ENCODE assay signal across 15 cellular contexts in the genomic region with DNA sequence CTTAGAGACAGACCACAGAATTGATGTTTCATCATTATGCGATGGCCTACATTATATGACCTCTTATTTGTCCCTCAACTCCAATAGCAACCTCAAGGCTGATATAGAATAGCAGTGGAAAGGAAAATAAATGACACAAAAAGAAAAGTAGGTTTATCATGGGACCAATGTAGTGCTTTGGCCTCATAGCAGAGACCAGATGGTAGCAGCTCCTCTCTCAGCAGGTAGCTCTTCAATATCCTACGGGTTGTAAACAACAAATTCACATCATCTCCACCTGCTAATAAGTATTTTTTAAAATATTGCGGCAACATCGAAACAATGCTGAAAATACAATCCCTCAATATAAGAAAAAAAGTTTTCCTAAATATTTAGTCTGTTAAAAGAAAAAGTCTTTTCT. TPM values are rescaled to one million over a fixed set of nuclear protein-coding genes. Genes with fewer than 3 reads are reported as not detected.
A peak's percentile ranks its signal among the peaks of the same experiment; 100 is the strongest.
DNase-seq lines count a peak whose midpoint lies in the region.
"Had no signal": no experiment of that assay in that cellular context is flagged by ENCODE, and none has a peak within 500 bp of the region (broad histone marks: within the 10 kb centered on the region; RNA-seq: fewer than 3 reads in every experiment).

No MANE protein-coding gene starts in this region.

- H3K27ac Mint-ChIP-seq in activated CD4-positive, alpha-beta memory T cell treated with anti-CD3 and anti-CD28 coated beads for 36 hours = no peak overlapping the region
- H3K27ac Mint-ChIP-seq: B cell; CD4-positive, alpha-beta T cell; H9; IgD-negative memory B cell had no signal

- in situ Hi-C loops in G401 (cut with HindIII; ENCODE audit: low sequenced_read_pairs) = no loop called here

- H3K4me3 Mint-ChIP-seq in activated CD4-positive, alpha-beta memory T cell treated with anti-CD3 and anti-CD28 coated beads for 36 hours = no peak overlapping the region
- H3K4me3 Mint-ChIP-seq: B cell; CD4-positive, alpha-beta T cell; H9; IgD-negative memory B cell had no signal

- H3K4me1 Mint-ChIP-seq in activated CD4-positive, alpha-beta memory T cell treated with anti-CD3 and anti-CD28 coated beads for 36 hours (ENCODE audit: low read depth) = peaks cover 14% of the 10 kb centered on the region

- CTCF ChIA-PET in activated CD4-positive, alpha-beta memory T cell treated with anti-CD3 and anti-CD28 coated beads for 36 hours (lab: Charles Lee) = interaction anchor here (0.9 kb wide), 1 partner anchor 24 kb away, joined by 3 read pairs; no protein-coding TSS in a partner anchor

- H3K9me3 Mint-ChIP-seq in activated CD4-positive, alpha-beta memory T cell treated with anti-CD3 and anti-CD28 coated beads for 36 hours = no peaks in the 10 kb centered on the region
- H3K9me3 Mint-ChIP-seq: CD4-positive, alpha-beta T cell; H9; IgD-negative memory B cell had no signal

- DNase-seq in G401 (ENCODE audit: low spot score) = peak; percentile 95
- peak; percentile 89 for DNase-seq in NCI-H2171 treated with DMSO at 0.1 percent for 48 hours (lab: John Stamatoyannopoulos, UW)
- peak; percentile 36 for DNase-seq in NCI-H69 (lab: John Stamatoyannopoulos, UW)
- peak; percentile 35 to 63 for DNase-seq in cerebellar nuclear complex (lab: John Stamatoyannopoulos, UW)
- no peak for DNase-seq in activated CD4-positive, alpha-beta memory T cell treated with anti-CD3 and anti-CD28 coated beads for 36 hours
- no peak for DNase-seq in dedifferentiated amniotic fluid mesenchymal stem cell (ENCODE audit: extremely low spot score)
- DNase-seq in stimulated activated CD4-positive, alpha-beta T cell treated with anti-CD3 and anti-CD28 coated beads, Interleukin-4, amount 100 ng/mL, for 4 hours = no peak
- DNase-seq: Calu3; CD4-positive, alpha-beta T cell; DMS153; GOT3; H9 had no signal

- POLR2A ChIA-PET in activated CD4-positive, alpha-beta memory T cell treated with anti-CD3 and anti-CD28 coated beads for 36 hours (lab: Charles Lee) = no interaction called here

- intact Hi-C loops in activated CD4-positive, alpha-beta memory T cell treated with anti-CD3 and anti-CD28 coated beads for 36 hours (cut with micrococcal nuclease) = no loop called here

- no peaks in the 10 kb centered on the region for H3K36me3 Mint-ChIP-seq in activated CD4-positive, alpha-beta memory T cell treated with anti-CD3 and anti-CD28 coated beads for 36 hours
- H3K36me3 Mint-ChIP-seq: IgD-negative memory B cell had no signal

- H3K27me3 Mint-ChIP-seq in activated CD4-positive, alpha-beta memory T cell treated with anti-CD3 and anti-CD28 coated beads for 36 hours = no peaks in the 10 kb centered on the region
- H3K27me3 Mint-ChIP-seq: CD4-positive, alpha-beta T cell had no signal

RNA-seq across cellular contexts. Expression of a gene that starts 25.2 kb away (rescaled TPM):
- 40.8 and 55.2 TPM in 2 replicates for total RNA-seq in G401 (2014; rRNA removed; shearing (Covaris generic))
- total RNA-seq in activated CD4-positive, alpha-beta memory T cell treated with anti-CD3 and anti-CD28 coated beads for 36 hours = 100 to 1,000 TPM; 224 to 228 TPM

RNA-seq across cellular contexts. Expression of a gene that starts 46.8 kb away (rescaled TPM):
- total RNA-seq in G401 (2014; rRNA removed; shearing (Covaris generic)) = 20.7 and 42.6 TPM in 2 replicates
- not detected for total RNA-seq in activated CD4-positive, alpha-beta memory T cell treated with anti-CD3 and anti-CD28 coated beads for 36 hours
- total RNA-seq: B cell; CD4-positive, alpha-beta T cell; HT1080 had no signal

RNA-seq across cellular contexts. Expression of a gene that starts 58.1 kb away (rescaled TPM):
- total RNA-seq in G401 (2014; rRNA removed; shearing (Covaris generic)) = 162 and 193 TPM in 2 replicates
- total RNA-seq in activated CD4-positive, alpha-beta memory T cell treated with anti-CD3 and anti-CD28 coated beads for 36 hours = 10 to 100 TPM; 96.6 to 96.8 TPM

Comparison
In these comparisons a context has a peak if more than half of its experiments do, and no peak if none do; other contexts are left out.
1. DNase-seq: peak in G401 (single experiment), NCI-H2171 treated with DMSO at 0.1 percent for 48 hours (single experiment), NCI-H69 (single experiment) and cerebellar nuclear complex (2 of 2); none in activated CD4-positive, alpha-beta memory T cell treated with anti-CD3 and anti-CD28 coated beads for 36 hours (single experiment), dedifferentiated amniotic fluid mesenchymal stem cell (single experiment) and stimulated activated CD4-positive, alpha-beta T cell treated with anti-CD3 and anti-CD28 coated beads, Interleukin-4, amount 100 ng/mL, for 4 hours (0 of 2).
2. RNA of a gene that starts 46.8 kb away (total RNA-seq): 20.7 to 42.6 TPM in G401; not detected in activated CD4-positive, alpha-beta memory T cell treated with anti-CD3 and anti-CD28 coated beads for 36 hours; every median in the first group is over 10 times any median in the second.